ENCODE assay signal across 2 cellular contexts in the genomic region with DNA sequence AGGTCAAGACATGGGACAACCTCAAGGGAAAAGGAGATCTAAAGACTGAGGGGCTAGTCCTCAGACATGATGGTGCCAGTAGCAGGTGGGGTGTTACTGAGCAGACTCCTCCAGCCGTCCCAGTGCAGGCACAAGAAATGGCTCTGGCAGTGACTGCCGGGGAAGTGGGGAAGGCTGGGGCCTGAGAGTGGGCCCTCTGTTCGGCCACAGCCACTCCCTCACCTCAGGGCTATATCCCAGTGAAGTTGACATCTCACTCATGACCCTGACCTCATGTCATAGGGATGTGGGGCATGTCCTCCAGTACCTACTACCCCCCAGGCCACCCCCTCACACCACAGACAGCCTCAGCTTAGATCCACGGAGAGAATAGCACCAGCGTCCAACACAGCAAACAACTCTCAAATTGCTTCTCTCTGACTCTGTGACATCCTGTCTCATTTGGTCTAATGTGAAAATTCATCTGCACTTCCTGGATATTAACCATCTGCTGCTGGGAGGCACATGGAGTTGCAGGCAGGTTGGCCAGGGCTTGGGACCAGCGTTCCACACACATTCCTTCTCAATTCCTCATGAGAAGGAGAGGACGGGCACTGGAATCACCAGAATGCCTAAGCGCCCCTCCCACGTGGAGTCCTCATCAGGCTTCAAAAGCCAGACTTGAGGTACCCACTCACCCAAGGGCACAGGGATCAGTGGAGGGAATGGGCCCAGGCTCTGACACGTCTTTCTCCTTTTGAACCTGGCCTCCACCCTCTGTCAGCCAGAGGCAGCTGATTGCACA.
TF ChIP-seq lines count a peak whose summit lies in the region.

No MANE protein-coding gene starts in this region.

TF ChIP-seq in GM23338, 12 proteins besides CTCF, POLR2A, EP300 and RAD21 (continued from another document and continues in another):
- TF ChIP-seq, protein P1, sequence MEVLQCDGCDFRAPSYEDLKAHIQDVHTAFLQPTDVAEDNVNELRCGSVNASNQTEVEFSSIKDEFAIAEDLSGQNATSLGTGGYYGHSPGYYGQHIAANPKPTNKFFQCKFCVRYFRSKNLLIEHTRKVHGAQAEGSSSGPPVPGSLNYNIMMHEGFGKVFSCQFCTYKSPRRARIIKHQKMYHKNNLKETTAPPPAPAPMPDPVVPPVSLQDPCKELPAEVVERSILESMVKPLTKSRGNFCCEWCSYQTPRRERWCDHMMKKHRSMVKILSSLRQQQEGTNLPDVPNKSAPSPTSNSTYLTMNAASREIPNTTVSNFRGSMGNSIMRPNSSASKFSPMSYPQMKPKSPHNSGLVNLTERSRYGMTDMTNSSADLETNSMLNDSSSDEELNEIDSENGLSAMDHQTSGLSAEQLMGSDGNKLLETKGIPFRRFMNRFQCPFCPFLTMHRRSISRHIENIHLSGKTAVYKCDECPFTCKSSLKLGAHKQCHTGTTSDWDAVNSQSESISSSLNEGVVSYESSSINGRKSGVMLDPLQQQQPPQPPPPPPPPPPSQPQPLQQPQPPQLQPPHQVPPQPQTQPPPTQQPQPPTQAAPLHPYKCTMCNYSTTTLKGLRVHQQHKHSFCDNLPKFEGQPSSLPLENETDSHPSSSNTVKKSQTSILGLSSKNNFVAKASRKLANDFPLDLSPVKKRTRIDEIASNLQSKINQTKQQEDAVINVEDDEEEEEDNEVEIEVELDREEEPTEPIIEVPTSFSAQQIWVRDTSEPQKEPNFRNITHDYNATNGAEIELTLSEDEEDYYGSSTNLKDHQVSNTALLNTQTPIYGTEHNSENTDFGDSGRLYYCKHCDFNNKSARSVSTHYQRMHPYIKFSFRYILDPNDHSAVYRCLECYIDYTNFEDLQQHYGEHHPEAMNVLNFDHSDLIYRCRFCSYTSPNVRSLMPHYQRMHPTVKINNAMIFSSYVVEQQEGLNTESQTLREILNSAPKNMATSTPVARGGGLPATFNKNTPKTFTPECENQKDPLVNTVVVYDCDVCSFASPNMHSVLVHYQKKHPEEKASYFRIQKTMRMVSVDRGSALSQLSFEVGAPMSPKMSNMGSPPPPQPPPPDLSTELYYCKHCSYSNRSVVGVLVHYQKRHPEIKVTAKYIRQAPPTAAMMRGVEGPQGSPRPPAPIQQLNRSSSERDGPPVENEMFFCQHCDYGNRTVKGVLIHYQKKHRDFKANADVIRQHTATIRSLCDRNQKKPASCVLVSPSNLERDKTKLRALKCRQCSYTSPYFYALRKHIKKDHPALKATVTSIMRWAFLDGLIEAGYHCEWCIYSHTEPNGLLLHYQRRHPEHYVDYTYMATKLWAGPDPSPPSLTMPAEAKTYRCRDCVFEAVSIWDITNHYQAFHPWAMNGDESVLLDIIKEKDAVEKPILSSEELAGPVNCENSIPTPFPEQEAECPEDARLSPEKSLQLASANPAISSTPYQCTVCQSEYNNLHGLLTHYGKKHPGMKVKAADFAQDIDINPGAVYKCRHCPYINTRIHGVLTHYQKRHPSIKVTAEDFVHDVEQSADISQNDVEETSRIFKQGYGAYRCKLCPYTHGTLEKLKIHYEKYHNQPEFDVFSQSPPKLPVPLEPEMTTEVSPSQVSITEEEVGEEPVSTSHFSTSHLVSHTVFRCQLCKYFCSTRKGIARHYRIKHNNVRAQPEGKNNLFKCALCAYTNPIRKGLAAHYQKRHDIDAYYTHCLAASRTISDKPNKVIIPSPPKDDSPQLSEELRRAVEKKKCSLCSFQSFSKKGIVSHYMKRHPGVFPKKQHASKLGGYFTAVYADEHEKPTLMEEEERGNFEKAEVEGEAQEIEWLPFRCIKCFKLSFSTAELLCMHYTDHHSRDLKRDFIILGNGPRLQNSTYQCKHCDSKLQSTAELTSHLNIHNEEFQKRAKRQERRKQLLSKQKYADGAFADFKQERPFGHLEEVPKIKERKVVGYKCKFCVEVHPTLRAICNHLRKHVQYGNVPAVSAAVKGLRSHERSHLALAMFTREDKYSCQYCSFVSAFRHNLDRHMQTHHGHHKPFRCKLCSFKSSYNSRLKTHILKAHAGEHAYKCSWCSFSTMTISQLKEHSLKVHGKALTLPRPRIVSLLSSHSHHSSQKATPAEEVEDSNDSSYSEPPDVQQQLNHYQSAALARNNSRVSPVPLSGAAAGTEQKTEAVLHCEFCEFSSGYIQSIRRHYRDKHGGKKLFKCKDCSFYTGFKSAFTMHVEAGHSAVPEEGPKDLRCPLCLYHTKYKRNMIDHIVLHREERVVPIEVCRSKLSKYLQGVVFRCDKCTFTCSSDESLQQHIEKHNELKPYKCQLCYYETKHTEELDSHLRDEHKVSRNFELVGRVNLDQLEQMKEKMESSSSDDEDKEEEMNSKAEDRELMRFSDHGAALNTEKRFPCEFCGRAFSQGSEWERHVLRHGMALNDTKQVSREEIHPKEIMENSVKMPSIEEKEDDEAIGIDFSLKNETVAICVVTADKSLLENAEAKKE (CRISPR knock-in tag; IDR thresholded peaks at IDR 0.05): no peak
- TF ChIP-seq, protein P2, sequence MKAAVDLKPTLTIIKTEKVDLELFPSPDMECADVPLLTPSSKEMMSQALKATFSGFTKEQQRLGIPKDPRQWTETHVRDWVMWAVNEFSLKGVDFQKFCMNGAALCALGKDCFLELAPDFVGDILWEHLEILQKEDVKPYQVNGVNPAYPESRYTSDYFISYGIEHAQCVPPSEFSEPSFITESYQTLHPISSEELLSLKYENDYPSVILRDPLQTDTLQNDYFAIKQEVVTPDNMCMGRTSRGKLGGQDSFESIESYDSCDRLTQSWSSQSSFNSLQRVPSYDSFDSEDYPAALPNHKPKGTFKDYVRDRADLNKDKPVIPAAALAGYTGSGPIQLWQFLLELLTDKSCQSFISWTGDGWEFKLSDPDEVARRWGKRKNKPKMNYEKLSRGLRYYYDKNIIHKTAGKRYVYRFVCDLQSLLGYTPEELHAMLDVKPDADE (IDR thresholded peaks at IDR 0.05): no peak
- TF ChIP-seq ZNF331 (CRISPR knock-in tag; IDR thresholded peaks at IDR 0.05; ENCODE audit: low read depth) (no peak), EZH2phosphoT487 (IDR thresholded peaks at IDR 0.05; ENCODE audit: unreplicated experiment) (no peak), CREB1 (CRISPR knock-in tag; IDR thresholded peaks at IDR 0.05; ENCODE audit: low read depth) (no peak), JUNB (IDR thresholded peaks at IDR 0.05; ENCODE audit: unreplicated experiment) (no peak)
- TF ChIP-seq, protein P3, sequence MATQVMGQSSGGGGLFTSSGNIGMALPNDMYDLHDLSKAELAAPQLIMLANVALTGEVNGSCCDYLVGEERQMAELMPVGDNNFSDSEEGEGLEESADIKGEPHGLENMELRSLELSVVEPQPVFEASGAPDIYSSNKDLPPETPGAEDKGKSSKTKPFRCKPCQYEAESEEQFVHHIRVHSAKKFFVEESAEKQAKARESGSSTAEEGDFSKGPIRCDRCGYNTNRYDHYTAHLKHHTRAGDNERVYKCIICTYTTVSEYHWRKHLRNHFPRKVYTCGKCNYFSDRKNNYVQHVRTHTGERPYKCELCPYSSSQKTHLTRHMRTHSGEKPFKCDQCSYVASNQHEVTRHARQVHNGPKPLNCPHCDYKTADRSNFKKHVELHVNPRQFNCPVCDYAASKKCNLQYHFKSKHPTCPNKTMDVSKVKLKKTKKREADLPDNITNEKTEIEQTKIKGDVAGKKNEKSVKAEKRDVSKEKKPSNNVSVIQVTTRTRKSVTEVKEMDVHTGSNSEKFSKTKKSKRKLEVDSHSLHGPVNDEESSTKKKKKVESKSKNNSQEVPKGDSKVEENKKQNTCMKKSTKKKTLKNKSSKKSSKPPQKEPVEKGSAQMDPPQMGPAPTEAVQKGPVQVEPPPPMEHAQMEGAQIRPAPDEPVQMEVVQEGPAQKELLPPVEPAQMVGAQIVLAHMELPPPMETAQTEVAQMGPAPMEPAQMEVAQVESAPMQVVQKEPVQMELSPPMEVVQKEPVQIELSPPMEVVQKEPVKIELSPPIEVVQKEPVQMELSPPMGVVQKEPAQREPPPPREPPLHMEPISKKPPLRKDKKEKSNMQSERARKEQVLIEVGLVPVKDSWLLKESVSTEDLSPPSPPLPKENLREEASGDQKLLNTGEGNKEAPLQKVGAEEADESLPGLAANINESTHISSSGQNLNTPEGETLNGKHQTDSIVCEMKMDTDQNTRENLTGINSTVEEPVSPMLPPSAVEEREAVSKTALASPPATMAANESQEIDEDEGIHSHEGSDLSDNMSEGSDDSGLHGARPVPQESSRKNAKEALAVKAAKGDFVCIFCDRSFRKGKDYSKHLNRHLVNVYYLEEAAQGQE (IDR thresholded peaks at IDR 0.05; ENCODE audit: unreplicated experiment): no peak

TF ChIP-seq in SK-N-SH treated with all-trans-retinoic acid at 6 μM for 48 hours, 23 proteins besides CTCF, POLR2A, EP300 and RAD21 (continued from another document):
- TF ChIP-seq, protein P4, sequence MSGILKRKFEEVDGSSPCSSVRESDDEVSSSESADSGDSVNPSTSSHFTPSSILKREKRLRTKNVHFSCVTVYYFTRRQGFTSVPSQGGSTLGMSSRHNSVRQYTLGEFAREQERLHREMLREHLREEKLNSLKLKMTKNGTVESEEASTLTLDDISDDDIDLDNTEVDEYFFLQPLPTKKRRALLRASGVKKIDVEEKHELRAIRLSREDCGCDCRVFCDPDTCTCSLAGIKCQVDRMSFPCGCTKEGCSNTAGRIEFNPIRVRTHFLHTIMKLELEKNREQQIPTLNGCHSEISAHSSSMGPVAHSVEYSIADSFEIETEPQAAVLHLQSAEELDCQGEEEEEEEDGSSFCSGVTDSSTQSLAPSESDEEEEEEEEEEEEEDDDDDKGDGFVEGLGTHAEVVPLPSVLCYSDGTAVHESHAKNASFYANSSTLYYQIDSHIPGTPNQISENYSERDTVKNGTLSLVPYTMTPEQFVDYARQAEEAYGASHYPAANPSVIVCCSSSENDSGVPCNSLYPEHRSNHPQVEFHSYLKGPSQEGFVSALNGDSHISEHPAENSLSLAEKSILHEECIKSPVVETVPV (CRISPR knock-in tag; IDR thresholded peaks at IDR 0.05): no peak
- no peak for TF ChIP-seq CSDC2 (CRISPR knock-in tag; IDR thresholded peaks at IDR 0.05)
- TF ChIP-seq OSR1 (CRISPR knock-in tag; IDR thresholded peaks at IDR 0.05): no peak
- TF ChIP-seq, protein P5, sequence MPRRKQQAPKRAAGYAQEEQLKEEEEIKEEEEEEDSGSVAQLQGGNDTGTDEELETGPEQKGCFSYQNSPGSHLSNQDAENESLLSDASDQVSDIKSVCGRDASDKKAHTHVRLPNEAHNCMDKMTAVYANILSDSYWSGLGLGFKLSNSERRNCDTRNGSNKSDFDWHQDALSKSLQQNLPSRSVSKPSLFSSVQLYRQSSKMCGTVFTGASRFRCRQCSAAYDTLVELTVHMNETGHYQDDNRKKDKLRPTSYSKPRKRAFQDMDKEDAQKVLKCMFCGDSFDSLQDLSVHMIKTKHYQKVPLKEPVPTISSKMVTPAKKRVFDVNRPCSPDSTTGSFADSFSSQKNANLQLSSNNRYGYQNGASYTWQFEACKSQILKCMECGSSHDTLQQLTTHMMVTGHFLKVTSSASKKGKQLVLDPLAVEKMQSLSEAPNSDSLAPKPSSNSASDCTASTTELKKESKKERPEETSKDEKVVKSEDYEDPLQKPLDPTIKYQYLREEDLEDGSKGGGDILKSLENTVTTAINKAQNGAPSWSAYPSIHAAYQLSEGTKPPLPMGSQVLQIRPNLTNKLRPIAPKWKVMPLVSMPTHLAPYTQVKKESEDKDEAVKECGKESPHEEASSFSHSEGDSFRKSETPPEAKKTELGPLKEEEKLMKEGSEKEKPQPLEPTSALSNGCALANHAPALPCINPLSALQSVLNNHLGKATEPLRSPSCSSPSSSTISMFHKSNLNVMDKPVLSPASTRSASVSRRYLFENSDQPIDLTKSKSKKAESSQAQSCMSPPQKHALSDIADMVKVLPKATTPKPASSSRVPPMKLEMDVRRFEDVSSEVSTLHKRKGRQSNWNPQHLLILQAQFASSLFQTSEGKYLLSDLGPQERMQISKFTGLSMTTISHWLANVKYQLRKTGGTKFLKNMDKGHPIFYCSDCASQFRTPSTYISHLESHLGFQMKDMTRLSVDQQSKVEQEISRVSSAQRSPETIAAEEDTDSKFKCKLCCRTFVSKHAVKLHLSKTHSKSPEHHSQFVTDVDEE (CRISPR knock-in tag; IDR thresholded peaks at IDR 0.05): no peak
- TF ChIP-seq, protein P6, sequence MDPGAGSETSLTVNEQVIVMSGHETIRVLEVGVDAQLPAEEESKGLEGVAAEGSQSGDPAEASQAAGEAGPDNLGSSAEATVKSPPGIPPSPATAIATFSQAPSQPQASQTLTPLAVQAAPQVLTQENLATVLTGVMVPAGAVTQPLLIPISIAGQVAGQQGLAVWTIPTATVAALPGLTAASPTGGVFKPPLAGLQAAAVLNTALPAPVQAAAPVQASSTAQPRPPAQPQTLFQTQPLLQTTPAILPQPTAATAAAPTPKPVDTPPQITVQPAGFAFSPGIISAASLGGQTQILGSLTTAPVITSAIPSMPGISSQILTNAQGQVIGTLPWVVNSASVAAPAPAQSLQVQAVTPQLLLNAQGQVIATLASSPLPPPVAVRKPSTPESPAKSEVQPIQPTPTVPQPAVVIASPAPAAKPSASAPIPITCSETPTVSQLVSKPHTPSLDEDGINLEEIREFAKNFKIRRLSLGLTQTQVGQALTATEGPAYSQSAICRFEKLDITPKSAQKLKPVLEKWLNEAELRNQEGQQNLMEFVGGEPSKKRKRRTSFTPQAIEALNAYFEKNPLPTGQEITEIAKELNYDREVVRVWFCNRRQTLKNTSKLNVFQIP (CRISPR knock-in tag; IDR thresholded peaks at IDR 0.05; ENCODE audit: borderline replicate concordance, low read depth): no peak
- no peak for TF ChIP-seq PPARA (CRISPR knock-in tag; IDR thresholded peaks at IDR 0.05; ENCODE audit: borderline replicate concordance)
- no peak for TF ChIP-seq ESRRG (CRISPR knock-in tag; IDR thresholded peaks at IDR 0.05)
- TF ChIP-seq, protein P7, sequence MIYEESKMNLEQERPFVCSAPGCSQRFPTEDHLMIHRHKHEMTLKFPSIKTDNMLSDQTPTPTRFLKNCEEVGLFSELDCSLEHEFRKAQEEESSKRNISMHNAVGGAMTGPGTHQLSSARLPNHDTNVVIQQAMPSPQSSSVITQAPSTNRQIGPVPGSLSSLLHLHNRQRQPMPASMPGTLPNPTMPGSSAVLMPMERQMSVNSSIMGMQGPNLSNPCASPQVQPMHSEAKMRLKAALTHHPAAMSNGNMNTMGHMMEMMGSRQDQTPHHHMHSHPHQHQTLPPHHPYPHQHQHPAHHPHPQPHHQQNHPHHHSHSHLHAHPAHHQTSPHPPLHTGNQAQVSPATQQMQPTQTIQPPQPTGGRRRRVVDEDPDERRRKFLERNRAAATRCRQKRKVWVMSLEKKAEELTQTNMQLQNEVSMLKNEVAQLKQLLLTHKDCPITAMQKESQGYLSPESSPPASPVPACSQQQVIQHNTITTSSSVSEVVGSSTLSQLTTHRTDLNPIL (CRISPR knock-in tag; IDR thresholded peaks at IDR 0.05; ENCODE audit: low read depth): no peak
- no peak for TF ChIP-seq ZFP3 (CRISPR knock-in tag; IDR thresholded peaks at IDR 0.05)
- TF ChIP-seq ZNF70 (CRISPR knock-in tag; IDR thresholded peaks at IDR 0.05): no peak
